19 cellular contexts compared by ENCODE assay signal in genomic region chr4:148735432-148736155, GRCh38.
DNase-seq lines count a peak whose midpoint lies in the region; ATAC-seq, FAIRE-seq and TF ChIP-seq lines count a peak whose summit lies in the region.
"Had no signal": no experiment of that assay in that cellular context is flagged by ENCODE, and none has a peak within 500 bp of the region (broad histone marks: within the 10 kb centered on the region; RNA-seq: fewer than 3 reads in every experiment).

No MANE protein-coding gene starts in this region.

- no peaks in the 10 kb centered on the region for H3K4me1 ChIP-seq in small intestine (ENCODE audit: control insufficient read depth in 2 of 2, insufficient read depth in 1 of 2, low read depth in 1 of 2, low read length in 1 of 2)
- H3K4me1 ChIP-seq: A549 had no signal

- TF ChIP-seq CTCF in epithelial cell of esophagus (IDR thresholded peaks at IDR 0.05; ENCODE audit: insufficient read depth, low read depth, low read length, missing control alignments): no peak

- H3K4me3 ChIP-seq in epithelial cell of esophagus (ENCODE audit: low read length): no peak overlapping the region
- H3K4me3 ChIP-seq in small intestine (ENCODE audit: low read depth in 1 of 2, low read length in 2 of 2): no peak overlapping the region
- H3K4me3 ChIP-seq: A549, hepatocyte, SK-N-MC had no signal

- no peaks in the 10 kb centered on the region for H3K9me3 ChIP-seq in small intestine (ENCODE audit: control insufficient read depth, low read depth)
- H3K9me3 ChIP-seq: A549 had no signal

- no peaks in the 10 kb centered on the region for H3K36me3 ChIP-seq in small intestine (ENCODE audit: control insufficient read depth in 2 of 2, insufficient read depth in 2 of 2, low read length in 2 of 2)

- no peaks in the 10 kb centered on the region for H3K27me3 ChIP-seq in small intestine (ENCODE audit: control insufficient read depth in 2 of 2, insufficient read depth in 2 of 2, low read length in 2 of 2)
- H3K27me3 ChIP-seq: hepatocyte had no signal

- FAIRE-seq in small intestine (lab: Jason Lieb, UNC): no peak
- FAIRE-seq: A549, GM19239 had no signal

- ATAC-seq in GM19463 (IDR thresholded peaks at IDR 0.05; ENCODE audit: unreplicated experiment) (peak; percentile 79), HG03103 (IDR thresholded peaks at IDR 0.05; ENCODE audit: low read depth, unreplicated experiment) (peak; percentile 90)
- ATAC-seq: A549; HCT116; left lobe of liver; natural killer cell treated with Interleukin-12 subunit alpha and Interleukin-12 subunit beta and Interleukin-15 and Interleukin-18, amount 100 ng/mL, for 72 hours had no signal

- H3K27ac ChIP-seq in small intestine (ENCODE audit: low read depth in 1 of 2, low read length in 1 of 2): no peak overlapping the region
- H3K27ac ChIP-seq: A549, epithelial cell of prostate, hepatocyte, SK-N-MC had no signal

- peak; percentile 2 to 16 for DNase-seq in activated CD4-positive, alpha-beta T cell treated with anti-CD3 and anti-CD28 coated beads, Interleukin-2, amount 50 U/mL, for 48 hours
- no peak for DNase-seq in activated CD4-positive, alpha-beta T cell treated with anti-CD3 and anti-CD28 coated beads, Interleukin-2, amount 50 U/mL, for 1 hour
- DNase-seq in epithelial cell of esophagus (ENCODE audit: low read depth) (peak; percentile 26), cerebellum (ENCODE audit: low spot score) (no peak), small intestine (no peak), NK-92 (lab: John Stamatoyannopoulos, UW; ENCODE audit: unreplicated experiment) (no peak)
- DNase-seq: activated naive CD4-positive, alpha-beta T cell; caudate nucleus; NCI-H2081 treated with DMSO at 0.1 percent for 48 hours had no signal

- WGBS in small intestine, 3 donors: 79 to 81% (median 79%) methylated on average over 5 of the region's 5 CpGs

Comparison
In these comparisons a context has a peak if more than half of its experiments do, and no peak if none do; other contexts are left out.
1. DNase-seq: peak in activated CD4-positive, alpha-beta T cell treated with anti-CD3 and anti-CD28 coated beads, Interleukin-2, amount 50 U/mL, for 48 hours (2 of 2) and epithelial cell of esophagus (single experiment); none in activated CD4-positive, alpha-beta T cell treated with anti-CD3 and anti-CD28 coated beads, Interleukin-2, amount 50 U/mL, for 1 hour (single experiment), cerebellum (single experiment), small intestine (single experiment) and NK-92 (single experiment).